Comparison of ENCODE assay signal across 8 cellular contexts in the genomic region with DNA sequence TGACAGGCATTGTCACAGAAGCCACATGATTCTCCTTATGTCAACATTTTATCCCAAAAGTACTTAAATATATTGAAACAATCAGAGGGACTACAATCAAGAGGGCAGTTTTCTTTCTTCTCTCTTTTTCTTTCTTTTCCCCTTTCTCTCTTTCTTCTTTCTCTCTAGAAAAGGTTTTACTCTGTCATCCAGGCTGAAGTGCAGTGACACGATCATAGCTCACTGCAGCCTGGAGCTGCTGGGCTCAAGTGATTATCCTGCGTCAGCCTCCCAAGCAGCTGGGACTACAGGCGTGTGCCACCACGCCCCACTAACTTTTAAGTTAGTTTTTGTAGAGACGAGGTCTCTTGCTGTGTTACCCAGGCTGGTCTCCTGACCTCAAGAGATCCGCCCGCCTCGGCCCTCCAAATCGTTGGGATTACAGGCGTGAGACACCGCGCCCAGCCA. TPM values are rescaled to one million over a fixed set of nuclear protein-coding genes. Genes with fewer than 3 reads are reported as not detected.
DNase-seq lines count a peak whose midpoint lies in the region; ATAC-seq and TF ChIP-seq lines count a peak whose summit lies in the region.

No MANE protein-coding gene starts in this region.

- H3K27ac ChIP-seq in SJSA1, result peak overlapping the region; percentile 72
- no peak overlapping the region for H3K27ac ChIP-seq in trophoblast cell (ENCODE audit: low read depth, low read length)

- H3K27me3 ChIP-seq in SJSA1 (replicated peaks) (no peaks in the 10 kb centered on the region), trophoblast cell (ENCODE audit: insufficient read depth, low read length) (no peaks in the 10 kb centered on the region)

- H3K27ac Mint-ChIP-seq in activated naive CD4-positive, alpha-beta T cell treated with anti-CD3 and anti-CD28 coated beads, Interleukin-2, amount 50 U/mL, for 72 hours, result peak overlapping the region in 1 of 2 donors; percentile 39

- H3K9me3 ChIP-seq in ES-I3 (ENCODE audit: control insufficient read depth, insufficient read depth, low read length) (no peaks in the 10 kb centered on the region), SJSA1 (replicated peaks) (no peaks in the 10 kb centered on the region; the same call in 1 of the 2 replicates), trophoblast cell (ENCODE audit: insufficient read depth, low read depth, low read length) (peaks cover 3% of the 10 kb centered on the region)

- no peak overlapping the region for H3K14ac ChIP-seq in trophoblast cell (ENCODE audit: low read length)

- no peak overlapping the region for H3K23ac ChIP-seq in trophoblast cell (ENCODE audit: low read length)

- no peaks in the 10 kb centered on the region for H3K36me3 ChIP-seq in ES-I3 (ENCODE audit: insufficient read depth, low read length)
- peaks cover 30% of the 10 kb centered on the region for H3K36me3 ChIP-seq in SJSA1
- H3K36me3 ChIP-seq in trophoblast cell (ENCODE audit: control insufficient read depth in 1 of 2, insufficient read depth in 2 of 2, low read length in 2 of 2), result no peaks in the 10 kb centered on the region

- DNase-seq in SJSA1 (ENCODE audit: low read depth in 1 of 2, low spot score in 2 of 2), result no peak
- peak; percentile 12 for DNase-seq in fibroblast of mammary gland (ENCODE audit: low read depth)
- DNase-seq in trophoblast cell, result peak; percentile 86 to 87
- no peak for DNase-seq in NCI-H1436 treated with DMSO at 0.1 percent for 48 hours (lab: John Stamatoyannopoulos, UW)
- DNase-seq in activated naive CD4-positive, alpha-beta T cell treated with anti-CD3 and anti-CD28 coated beads, Interleukin-2, amount 50 U/mL, for 72 hours (ENCODE audit: low spot score in 2 of 2), result no peak

- peaks cover 5 to 8% of the 10 kb centered on the region in 2 donors for H3K36me3 Mint-ChIP-seq in activated naive CD4-positive, alpha-beta T cell treated with anti-CD3 and anti-CD28 coated beads, Interleukin-2, amount 50 U/mL, for 72 hours

- peaks cover 9% of the 10 kb centered on the region for H3K79me2 ChIP-seq in trophoblast cell (ENCODE audit: control insufficient read depth, insufficient read depth, low read length, poor library complexity)

- H2AK5ac ChIP-seq in trophoblast cell (ENCODE audit: low read length), result no peak overlapping the region

- no peak overlapping the region for H3K18ac ChIP-seq in trophoblast cell (ENCODE audit: low read length)

- peak overlapping the region; percentile 75 for H3K4me2 ChIP-seq in trophoblast cell (ENCODE audit: low read length)

- ATAC-seq in HG03378 (IDR thresholded peaks at IDR 0.05; ENCODE audit: unreplicated experiment) (no peak), HG02840 (IDR thresholded peaks at IDR 0.05; ENCODE audit: low FRiP score, unreplicated experiment) (no peak)
- no peak for ATAC-seq in activated naive CD4-positive, alpha-beta T cell treated with anti-CD3 and anti-CD28 coated beads, Interleukin-2, amount 50 U/mL, for 72 hours

- H3K4ac ChIP-seq in trophoblast cell (ENCODE audit: low read depth, low read length), result no peak overlapping the region

- peak overlapping the region; percentile 57 for H4K8ac ChIP-seq in trophoblast cell (ENCODE audit: low read depth, low read length)

- peak overlapping the region; percentile 80 for H4K12ac ChIP-seq in trophoblast cell (ENCODE audit: low read depth, low read length)

- H3K9ac ChIP-seq in ES-I3 (ENCODE audit: low read depth, low read length), result peak overlapping the region; percentile 83; the same call in 1 of the 2 replicates
- no peak overlapping the region for H3K9ac ChIP-seq in trophoblast cell (ENCODE audit: low read length)

- no CpG with 5 or more reads among the region's 12 CpGs for WGBS in trophoblast cell (ENCODE audit: extremely low coverage, insufficient coverage, insufficient read length)

- no peak overlapping the region for H2BK5ac ChIP-seq in trophoblast cell (ENCODE audit: low read depth, low read length, poor library complexity)

- peak overlapping the region; percentile 28 for H4K91ac ChIP-seq in trophoblast cell (ENCODE audit: low read depth, low read length)

- no peaks in the 10 kb centered on the region for H3K9me3 Mint-ChIP-seq in activated naive CD4-positive, alpha-beta T cell treated with anti-CD3 and anti-CD28 coated beads, Interleukin-2, amount 50 U/mL, for 72 hours

- H3K79me1 ChIP-seq in trophoblast cell (ENCODE audit: low read length), result peaks cover 12% of the 10 kb centered on the region

- H2AFZ ChIP-seq in trophoblast cell (ENCODE audit: insufficient read depth, low read length, poor library complexity), result no peak overlapping the region

- peak overlapping the region; percentile 46 for H2BK120ac ChIP-seq in trophoblast cell (ENCODE audit: insufficient read depth, low read length, poor library complexity)

- no peak for TF ChIP-seq CTCF in fibroblast of mammary gland (conservative IDR thresholded peaks at IDR 0.05; ENCODE audit: control insufficient read depth, insufficient read depth, low read depth, low read length)

- H3K4me3 ChIP-seq in SJSA1, result peak overlapping the region; percentile 89
- peak overlapping the region; percentile 76 for H3K4me3 ChIP-seq in fibroblast of mammary gland (ENCODE audit: control insufficient read depth, low read depth, low read length)
- H3K4me3 ChIP-seq in trophoblast cell (ENCODE audit: low read depth, low read length), result no peak overlapping the region

- peaks cover 5% of the 10 kb centered on the region; the same call in 1 of the 2 replicates for H3K4me1 ChIP-seq in ES-I3 (ENCODE audit: insufficient read depth, low read length)
- H3K4me1 ChIP-seq in SJSA1 (replicated peaks), result peaks cover 31% of the 10 kb centered on the region
- H3K4me1 ChIP-seq in trophoblast cell (ENCODE audit: control insufficient read depth in 1 of 2, insufficient read depth in 2 of 2, low read length in 2 of 2), result no peaks in the 10 kb centered on the region

- peak overlapping the region; percentile 77 for H2BK12ac ChIP-seq in trophoblast cell (ENCODE audit: low read length)

RNA-seq across cellular contexts. Expression of gene PRKD3, which starts 1.0 kb away (rescaled TPM):
- total RNA-seq in SJSA1 (2014; rRNA removed; shearing (Covaris generic)), result 77.3 and 78.9 TPM in 2 replicates
- polyA plus RNA-seq in trophoblast cell (2013), result 20.2 and 21.7 TPM in 2 replicates
- 10 to 100 TPM; 18.1 to 20.6 TPM for total RNA-seq in activated naive CD4-positive, alpha-beta T cell treated with anti-CD3 and anti-CD28 coated beads, Interleukin-2, amount 50 U/mL, for 72 hours

RNA-seq across cellular contexts. Expression of gene QPCT, which starts 18.8 kb away (rescaled TPM):
- total RNA-seq in SJSA1 (2014; rRNA removed; shearing (Covaris generic)), result 7.1 and 10.8 TPM in 2 replicates
- 13.0 and 13.9 TPM in 2 replicates for polyA plus RNA-seq in trophoblast cell (2013)
- total RNA-seq in activated naive CD4-positive, alpha-beta T cell treated with anti-CD3 and anti-CD28 coated beads, Interleukin-2, amount 50 U/mL, for 72 hours, result 1 to 10 TPM in 1 of 2 donors, not detected in 1; 1.5 TPM

Comparison
In these comparisons a context has a peak if more than half of its experiments do, and no peak if none do; other contexts are left out.
1. DNase-seq: peak in fibroblast of mammary gland (single experiment) and trophoblast cell (2 of 2); none in SJSA1 (0 of 2), NCI-H1436 treated with DMSO at 0.1 percent for 48 hours (single experiment) and activated naive CD4-positive, alpha-beta T cell treated with anti-CD3 and anti-CD28 coated beads, Interleukin-2, amount 50 U/mL, for 72 hours (0 of 2).